12 cellular contexts compared by ENCODE assay signal in the genomic region with DNA sequence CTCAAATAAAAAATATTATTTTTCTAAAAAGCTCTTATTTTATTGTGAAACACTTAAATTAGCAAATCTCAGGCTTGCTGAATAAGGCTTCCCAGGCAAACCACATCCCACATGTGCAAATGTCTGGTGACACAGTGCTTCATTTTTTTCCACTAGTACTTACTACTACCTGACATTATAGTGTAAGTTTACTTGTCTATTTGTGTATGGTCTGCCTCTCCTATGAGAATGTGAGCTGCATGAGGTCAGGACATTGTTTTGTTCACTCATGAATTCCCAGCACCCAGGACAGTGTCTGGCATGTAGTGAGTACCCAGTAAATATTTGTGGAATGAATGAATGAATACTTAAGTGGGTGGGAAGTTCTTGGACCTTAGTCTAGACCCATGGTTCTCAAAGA.
"Had no signal": no experiment of that assay in that cellular context is flagged by ENCODE, and none has a peak within 500 bp of the region (broad histone marks: within the 10 kb centered on the region; RNA-seq: fewer than 3 reads in every experiment).

No MANE protein-coding gene starts in this region.

- H3K27ac Mint-ChIP-seq: activated CD4-positive, alpha-beta memory T cell treated with anti-CD3 and anti-CD28 coated beads for 36 hours; activated naive CD8-positive, alpha-beta T cell treated with anti-CD3 and anti-CD28 coated beads, Interleukin-2, amount 50 U/mL, for 24 hours had no signal

- H3K9me3 ChIP-seq: thyroid gland, vagina had no signal

- H3K4me3 Mint-ChIP-seq: activated CD4-positive, alpha-beta memory T cell treated with anti-CD3 and anti-CD28 coated beads for 36 hours; activated naive CD8-positive, alpha-beta T cell treated with anti-CD3 and anti-CD28 coated beads, Interleukin-2, amount 50 U/mL, for 24 hours had no signal

- DNase-seq: activated CD4-positive, alpha-beta memory T cell treated with anti-CD3 and anti-CD28 coated beads for 36 hours; activated CD4-positive, CD25-positive, alpha-beta regulatory T cell treated with anti-CD3 and anti-CD28 coated beads, Interleukin-2, amount 50 U/mL, for 72 hours; activated CD8-positive, alpha-beta memory T cell treated with anti-CD3 and anti-CD28 coated beads, Interleukin-2, amount 50 U/mL, for 4 hours; activated naive CD4-positive, alpha-beta T cell treated with Interleukin-2 at 50 U/mL for 16 hours; activated naive CD8-positive, alpha-beta T cell treated with anti-CD3 and anti-CD28 coated beads, Interleukin-2, amount 50 U/mL, for 24 hours; central memory CD4-positive, alpha-beta T cell; cortex of kidney; effector memory CD4-positive, alpha-beta T cell; foreskin keratinocyte; small intestine; thyroid gland had no signal

- H3K4me3 ChIP-seq: thyroid gland, vagina had no signal

- H3K27ac ChIP-seq: foreskin keratinocyte, vagina had no signal

- H3K27me3 Mint-ChIP-seq: activated CD4-positive, alpha-beta memory T cell treated with anti-CD3 and anti-CD28 coated beads for 36 hours; activated naive CD8-positive, alpha-beta T cell treated with anti-CD3 and anti-CD28 coated beads, Interleukin-2, amount 50 U/mL, for 24 hours had no signal

- H3K9me3 Mint-ChIP-seq: activated CD4-positive, alpha-beta memory T cell treated with anti-CD3 and anti-CD28 coated beads for 36 hours; activated naive CD8-positive, alpha-beta T cell treated with anti-CD3 and anti-CD28 coated beads, Interleukin-2, amount 50 U/mL, for 24 hours had no signal

- H3K36me3 ChIP-seq: thyroid gland, vagina had no signal

- H3K4me1 ChIP-seq: foreskin keratinocyte had no signal

- ATAC-seq: activated naive CD8-positive, alpha-beta T cell treated with anti-CD3 and anti-CD28 coated beads, Interleukin-2, amount 50 U/mL, for 24 hours; foreskin keratinocyte had no signal

- H3K27me3 ChIP-seq: foreskin keratinocyte, thyroid gland, vagina had no signal
